Comparison of ENCODE assay signal across 9 cellular contexts in the genomic region with DNA sequence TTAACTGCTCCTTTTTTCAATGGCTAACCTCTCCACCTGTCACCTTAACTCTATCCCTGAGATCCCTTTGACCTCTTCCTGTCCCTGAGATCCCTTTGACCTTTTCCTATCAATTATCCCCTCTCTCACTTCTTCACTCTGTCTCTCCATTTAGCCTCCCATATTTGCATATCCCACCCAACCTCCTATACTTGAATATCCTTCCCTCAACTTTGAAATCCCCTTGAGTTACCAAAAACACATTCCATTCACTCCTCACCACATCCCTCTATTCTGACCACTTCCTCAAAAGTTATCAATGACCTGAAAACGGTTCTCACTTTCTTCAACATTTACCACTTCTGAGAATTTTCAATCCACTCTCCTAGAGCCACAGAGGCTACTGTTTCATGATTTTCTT.
DNase-seq lines count a peak whose midpoint lies in the region; ATAC-seq lines count a peak whose summit lies in the region.
"Had no signal": no experiment of that assay in that cellular context is flagged by ENCODE, and none has a peak within 500 bp of the region (broad histone marks: within the 10 kb centered on the region; RNA-seq: fewer than 3 reads in every experiment).

No MANE protein-coding gene starts in this region.

- H3K4me3 ChIP-seq in endocrine pancreas (ENCODE audit: control insufficient read depth, insufficient read depth, low read length): peak overlapping the region; percentile 86
- H3K4me3 ChIP-seq: Peyer's patch had no signal

- H3K36me3 ChIP-seq in endocrine pancreas (ENCODE audit: control insufficient read depth, insufficient read depth, low read length): no peaks in the 10 kb centered on the region
- H3K36me3 ChIP-seq: Peyer's patch had no signal

- no peaks in the 10 kb centered on the region for H3K9me3 ChIP-seq in endocrine pancreas (ENCODE audit: control insufficient read depth, low read length)
- H3K9me3 ChIP-seq: Peyer's patch had no signal

- peaks cover 28% of the 10 kb centered on the region for H3K4me1 ChIP-seq in endocrine pancreas (ENCODE audit: control insufficient read depth, insufficient read depth, low read length)

- no peaks in the 10 kb centered on the region for H3K27me3 ChIP-seq in endocrine pancreas (ENCODE audit: control insufficient read depth, insufficient read depth, low read length)
- H3K27me3 ChIP-seq: Peyer's patch had no signal

- peak; percentile 89 to 90 for DNase-seq in AML-193 (lab: John Stamatoyannopoulos, UW)
- peak; percentile 60 for DNase-seq in SKM-1 (lab: John Stamatoyannopoulos, UW; ENCODE audit: unreplicated experiment)
- DNase-seq in SHP77 treated with DMSO at 0.1 percent for 48 hours (lab: John Stamatoyannopoulos, UW): no peak
- DNase-seq in COLO829 (ENCODE audit: low spot score): no peak
- DNase-seq in DMS 273 treated with DMSO at 0.1 percent for 48 hours (lab: John Stamatoyannopoulos, UW): no peak
- DNase-seq: Peyer's patch had no signal

- ATAC-seq in GM18870 (IDR thresholded peaks at IDR 0.05; ENCODE audit: unreplicated experiment): peak; percentile 21
- ATAC-seq in GM18909 (IDR thresholded peaks at IDR 0.05; ENCODE audit: poor library complexity, unreplicated experiment): no peak

- H3K9ac ChIP-seq in endocrine pancreas (ENCODE audit: control insufficient read depth, insufficient read depth, low read length): no peak overlapping the region

Comparison
In these comparisons a context has a peak if more than half of its experiments do, and no peak if none do; other contexts are left out.
1. DNase-seq: peak in AML-193 (2 of 2) and SKM-1 (single experiment); none in SHP77 treated with DMSO at 0.1 percent for 48 hours (single experiment), COLO829 (single experiment) and DMS 273 treated with DMSO at 0.1 percent for 48 hours (single experiment).